29 cellular contexts compared by ENCODE assay signal in genomic region chr2:55428258-55428657, GRCh38.
"Had no signal": no experiment of that assay in that cellular context is flagged by ENCODE, and none has a peak within 500 bp of the region (broad histone marks: within the 10 kb centered on the region; RNA-seq: fewer than 3 reads in every experiment).

No MANE protein-coding gene starts in this region.

- H3K4me2 ChIP-seq: hepatocyte, smooth muscle cell had no signal

- H3K79me2 ChIP-seq: hepatocyte, parathyroid adenoma had no signal

- H3K4me3 ChIP-seq: gastroesophageal sphincter, heart left ventricle, hepatocyte, lung, mucosa of descending colon, smooth muscle cell, suprapubic skin, transverse colon, upper lobe of right lung, uterus had no signal

- H3K4me1 ChIP-seq: suprapubic skin, upper lobe of right lung, uterus had no signal

- DNase-seq: cortex of kidney; effector CD4-positive, alpha-beta T cell; foreskin fibroblast; heart left ventricle; kidney; mesenchymal stem cell; mucosa of descending colon; naive B cell; stimulated activated CD4-positive, alpha-beta T cell treated with anti-CD3 and anti-CD28 coated beads, Interleukin-12 subunit alpha, Interleukin-12 subunit beta, amount 100 ng/mL, for 4 hours; stimulated activated CD4-positive, alpha-beta T cell treated with anti-CD3 and anti-CD28 coated beads, Interleukin-1b, Interleukin-23, amount 100 ng/mL, for 48 hours; stimulated activated CD4-positive, alpha-beta T cell treated with anti-CD3 and anti-CD28 coated beads, Interleukin-4, amount 100 ng/mL, for 1 hour; stimulated activated CD8-positive, alpha-beta memory T cell treated with anti-CD3 and anti-CD28 coated beads, Interleukin-4, amount 100 ng/mL, for 48 hours; stimulated activated naive CD4-positive, alpha-beta T cell; stimulated activated naive CD8-positive, alpha-beta T cell treated with anti-CD3 and anti-CD28 coated beads, Interleukin-15, amount 100 ng/mL, for 72 hours; transverse colon; upper lobe of right lung; uterus had no signal

- H3K36me3 ChIP-seq: gastroesophageal sphincter, heart left ventricle, neutrophil, suprapubic skin, transverse colon, upper lobe of right lung, uterus had no signal

- H3K27me3 ChIP-seq: gastroesophageal sphincter, heart left ventricle, hepatocyte, neutrophil, suprapubic skin, transverse colon, upper lobe of right lung, uterus had no signal

- H3K27ac ChIP-seq: epithelial cell of prostate, gastroesophageal sphincter, heart left ventricle, hepatocyte, neutrophil, parathyroid adenoma, suprapubic skin, transverse colon, upper lobe of right lung, uterus had no signal

- H3K9ac ChIP-seq: parathyroid adenoma had no signal

- FAIRE-seq: kidney had no signal

- H2AFZ ChIP-seq: hepatocyte, parathyroid adenoma had no signal

- ATAC-seq: esophagus mucosa; gastroesophageal sphincter; heart left ventricle; left lobe of liver; mucosa of descending colon; natural killer cell treated with Interleukin-12 subunit alpha and Interleukin-12 subunit beta and Interleukin-15 and Interleukin-18, amount 100 ng/mL, for 72 hours; sciatic nerve; stimulated activated naive CD8-positive, alpha-beta T cell treated with anti-CD3 and anti-CD28 coated beads, Interleukin-15, amount 100 ng/mL, for 72 hours; upper lobe of right lung had no signal

- H3K9me3 ChIP-seq: gastroesophageal sphincter, heart left ventricle, mucosa of descending colon, neutrophil, suprapubic skin, transverse colon, upper lobe of right lung, uterus had no signal
